Comparison of ENCODE assay signal across 1 cellular context in genomic region chr18:40570615-40571014, GRCh38.
A peak's percentile ranks its signal among the peaks of the same experiment; 100 is the strongest.
TF ChIP-seq lines count a peak whose summit lies in the region.

No MANE protein-coding gene starts in this region.

TF ChIP-seq in GM12878, 131 proteins besides CTCF, POLR2A, EP300 and RAD21 (continued from another document):
- TF ChIP-seq ZBTB40 (IDR thresholded peaks at IDR 0.05; ENCODE audit: borderline replicate concordance) (peak; percentile 51; the same call in 1 of the 2 replicates), ATF7 (IDR thresholded peaks at IDR 0.05; ENCODE audit: low read depth) (peak; percentile 42), TAF1 (IDR thresholded peaks at IDR 0.05; ENCODE audit: borderline replicate concordance, low read depth, low read length) (no peak), ZNF217 (IDR thresholded peaks at IDR 0.05) (0 out of 2 replicates have a peak, but pooled peaks have one; percentile 55), RBBP5 (conservative IDR thresholded peaks at IDR 0.05) (no peak), MEF2B (IDR thresholded peaks at IDR 0.05; ENCODE audit: partially characterized antibody, poor library complexity, severe bottlenecking) (peak; percentile 60), NBN (IDR thresholded peaks at IDR 0.05) (0 out of 2 replicates have a peak, but pooled peaks have one; percentile 20), USF2 (IDR thresholded peaks at IDR 0.05; ENCODE audit: borderline replicate concordance, low read depth, low read length) (no peak), MTA2 (IDR thresholded peaks at IDR 0.05; ENCODE audit: low read depth) (peak; percentile 83), POLR2AphosphoS5 (IDR thresholded peaks at IDR 0.05; ENCODE audit: low read length) (no peak)
